Comparison of ENCODE assay signal across 8 cellular contexts in the genomic region with DNA sequence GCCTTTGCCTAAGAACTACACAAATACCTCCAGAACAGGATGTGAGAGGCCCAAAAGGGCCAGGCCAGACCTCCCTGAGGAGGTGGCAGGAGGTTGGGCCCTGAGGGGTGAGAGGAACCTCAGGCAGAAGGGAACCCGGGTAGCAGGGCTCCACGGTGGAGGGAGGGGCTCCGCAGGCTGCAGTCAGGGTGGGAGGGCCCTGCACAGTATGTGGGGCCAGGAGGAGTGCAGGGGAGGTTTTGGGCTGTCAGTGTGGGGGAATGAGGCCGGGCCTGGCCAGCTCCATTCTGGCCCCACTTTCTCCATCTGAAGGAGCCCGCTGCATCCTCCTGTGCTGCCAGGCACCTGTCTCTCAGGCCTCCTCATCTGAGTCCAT. TPM values are rescaled to one million over a fixed set of nuclear protein-coding genes. Genes with fewer than 3 reads are reported as not detected.
DNase-seq lines count a peak whose midpoint lies in the region; FAIRE-seq and TF ChIP-seq lines count a peak whose summit lies in the region.

No MANE protein-coding gene starts in this region.

- H3K27me3 ChIP-seq in Peyer's patch: no peaks in the 10 kb centered on the region
- no peaks in the 10 kb centered on the region for H3K27me3 ChIP-seq in dorsolateral prefrontal cortex
- H3K27me3 ChIP-seq in prostate gland (replicated peaks; ENCODE audit: insufficient read depth): no peaks in the 10 kb centered on the region

- DNase-seq in Peyer's patch (no peak), dorsolateral prefrontal cortex (no peak), prostate gland (ENCODE audit: low spot score) (no peak), erythroblast (lab: John Stamatoyannopoulos, UW) (no peak), urothelium cell line (ENCODE audit: low spot score) (no peak), DMS53 (lab: John Stamatoyannopoulos, UW) (no peak), G401 (ENCODE audit: low spot score) (no peak)

- in situ Hi-C loops in G401 (cut with HindIII; ENCODE audit: low sequenced_read_pairs): no loop called here

- WGBS in prostate gland: 42% methylated on average over 5 of the region's 5 CpGs

- H3K9me3 ChIP-seq in Peyer's patch: no peaks in the 10 kb centered on the region
- H3K9me3 ChIP-seq in prostate gland: no peaks in the 10 kb centered on the region

- peaks cover 9 to 54% (median 42%) of the 10 kb centered on the region in 4 donors for H3K4me1 ChIP-seq in Peyer's patch
- H3K4me1 ChIP-seq in prostate gland (replicated peaks): peaks cover 29% of the 10 kb centered on the region

- FAIRE-seq in urothelium cell line (lab: Jason Lieb, UNC): no peak

- H3K27ac ChIP-seq in Peyer's patch (peak overlapping the region in 3 of 4 donors; percentile 43 to 59 (median 45)), dorsolateral prefrontal cortex (peak overlapping the region in 58 of 59 donors; percentile 39 to 99 (median 89)), prostate gland (peak overlapping the region; percentile 51 to 56)

- intact Hi-C loops in dorsolateral prefrontal cortex (cut with DNase I) (loop anchor here (2.0 to 5.0 kb wide), 3 partner anchors 54 to 282 kb away; no protein-coding TSS in a partner anchor), prostate gland (cut with DNase I) (loop anchor here (2.0 to 5.0 kb wide), 2 partner anchors 276 to 367 kb away; a partner anchor contains a TSS)

- peak; percentile 35 for TF ChIP-seq POLR2A in GM10847 (IDR thresholded peaks at IDR 0.05; ENCODE audit: extremely low read depth, insufficient read length)
- no peak for TF ChIP-seq POLR2A in Peyer's patch (IDR thresholded peaks at IDR 0.05)
- TF ChIP-seq POLR2A in prostate gland (IDR thresholded peaks at IDR 0.05): no peak
- TF ChIP-seq POLR2A in erythroblast (IDR thresholded peaks at IDR 0.05; ENCODE audit: low read length): no peak

- H3K4me3 ChIP-seq in Peyer's patch (no peak overlapping the region), dorsolateral prefrontal cortex (no peak overlapping the region), prostate gland (no peak overlapping the region)

- no peak for TF ChIP-seq CTCF in Peyer's patch (IDR thresholded peaks at IDR 0.05)
- no peak for TF ChIP-seq CTCF in dorsolateral prefrontal cortex (IDR thresholded peaks at IDR 0.05 in 54 of 56, conservative IDR thresholded peaks at IDR 0.05 in 2 of 56; ENCODE audit: low read depth in 1 of 56, partially characterized antibody in 56 of 56)
- no peak for TF ChIP-seq CTCF in prostate gland (IDR thresholded peaks at IDR 0.05)

- peaks cover 0 to 9% (median 0%) of the 10 kb centered on the region in 3 donors for H3K36me3 ChIP-seq in Peyer's patch
- no peaks in the 10 kb centered on the region for H3K36me3 ChIP-seq in prostate gland

RNA-seq across cellular contexts. Expression of a gene that starts 25.9 kb away (rescaled TPM):
- total RNA-seq in Peyer's patch (10 to 100 TPM; 33.0 to 54.1 (median 47.2) TPM), dorsolateral prefrontal cortex (10 to 100 TPM; 25.5 to 44.3 (median 34.1) TPM), prostate gland (10 to 100 TPM; 33.0 to 55.9 TPM)
- total RNA-seq in G401 (2014; rRNA removed; shearing (Covaris generic)): 22.6 and 23.1 TPM in 2 replicates

RNA-seq across cellular contexts. Expression of a gene that starts 55.1 kb away (rescaled TPM):
- total RNA-seq in Peyer's patch (100 to 1,000 TPM in 3 of 4 donors, 10 to 100 TPM in 1; 80.6 to 275 (median 123) TPM), dorsolateral prefrontal cortex (100 to 1,000 TPM in 73 of 120 experiments, 10 to 100 TPM in 47; 33.5 to 407 (median 111) TPM), prostate gland (100 to 1,000 TPM; 259 to 265 TPM)
- total RNA-seq in G401 (2014; rRNA removed; shearing (Covaris generic)): 192 and 262 TPM in 2 replicates
